ENCODE assay signal across 8 cellular contexts in the genomic region with DNA sequence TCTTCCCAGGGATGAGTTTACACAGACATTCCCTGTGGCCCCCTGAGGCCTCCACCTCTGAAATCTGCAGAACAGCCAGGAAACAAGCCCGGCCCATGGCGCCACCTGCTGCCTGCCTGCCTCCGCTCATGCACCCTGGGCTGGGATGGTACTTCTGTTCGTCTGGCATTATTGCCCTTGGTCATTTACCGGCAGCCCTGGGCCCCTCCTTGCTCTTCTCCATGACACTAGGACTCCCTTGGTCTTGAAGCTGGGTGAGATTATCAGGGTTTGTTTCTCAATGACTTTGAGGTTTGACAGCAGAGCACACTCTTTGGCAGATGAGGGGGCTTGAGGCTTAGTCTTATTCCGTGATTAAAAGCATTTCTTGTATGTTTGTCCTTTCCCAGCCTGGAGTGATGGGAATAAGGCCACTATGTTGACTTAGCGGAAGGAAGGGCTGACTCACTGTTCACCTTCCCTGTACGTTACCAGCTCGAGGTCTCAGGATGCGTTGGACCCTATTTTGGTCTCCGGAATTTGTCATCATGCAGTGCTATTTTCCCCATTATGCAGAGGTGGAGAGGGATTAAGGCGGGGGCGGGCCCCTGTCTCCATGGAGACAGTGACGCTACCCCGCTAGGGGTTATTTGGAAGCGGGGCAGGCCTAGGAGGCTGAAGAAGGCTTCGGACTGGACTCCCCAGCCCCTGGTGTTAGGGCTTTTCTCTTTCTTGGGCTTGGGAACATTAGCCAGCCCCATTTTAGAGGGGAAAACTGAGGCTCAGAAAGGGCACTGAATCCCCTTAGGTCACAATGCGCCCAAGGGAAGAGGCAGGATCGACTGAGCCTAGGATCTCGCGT. TPM values are rescaled to one million over a fixed set of nuclear protein-coding genes. Genes with fewer than 3 reads are reported as not detected.
DNase-seq lines count a peak whose midpoint lies in the region; ATAC-seq and TF ChIP-seq lines count a peak whose summit lies in the region.

No MANE protein-coding gene starts in this region.

- H3K27ac Mint-ChIP-seq in activated CD4-positive, alpha-beta memory T cell treated with anti-CD3 and anti-CD28 coated beads for 36 hours = peak overlapping the region; percentile 94

- WGBS in lung, 2 donors = 2% methylated on average over 21 of the region's 21 CpGs

- peak overlapping the region; percentile 93 to 95 for H3K27ac ChIP-seq in lung (ENCODE audit: low read depth in 1 of 2, low read length in 1 of 2)

- peaks cover 17% of the 10 kb centered on the region for H3K36me3 Mint-ChIP-seq in activated CD4-positive, alpha-beta memory T cell treated with anti-CD3 and anti-CD28 coated beads for 36 hours

- POLR2A ChIA-PET in activated CD4-positive, alpha-beta memory T cell treated with anti-CD3 and anti-CD28 coated beads for 36 hours (lab: Charles Lee) = no interaction called here

- intact Hi-C loops in activated CD4-positive, alpha-beta memory T cell treated with anti-CD3 and anti-CD28 coated beads for 36 hours (cut with micrococcal nuclease) = loop anchor here (1.0 to 5.0 kb wide), 4 partner anchors 46 to 436 kb away; a partner anchor contains a TSS

- H3K27me3 ChIP-seq in lung (ENCODE audit: control insufficient read depth, insufficient read depth) = no peaks in the 10 kb centered on the region

- peak; percentile 41 for ATAC-seq in GM18907 (IDR thresholded peaks at IDR 0.05; ENCODE audit: unreplicated experiment)
- peak; percentile 40 for ATAC-seq in HG03280 (IDR thresholded peaks at IDR 0.05; ENCODE audit: unreplicated experiment)
- peak; percentile 49 for ATAC-seq in lung (ENCODE audit: insufficient read depth, low FRiP score)

- H3K4me1 ChIP-seq in lung (ENCODE audit: control insufficient read depth in 2 of 2, insufficient read depth in 2 of 2, low read length in 2 of 2) = peaks cover 8 to 11% of the 10 kb centered on the region in 2 donors

- no peaks in the 10 kb centered on the region for H3K9me3 ChIP-seq in lung (ENCODE audit: control insufficient read depth in 2 of 2, insufficient read depth in 1 of 2, low read length in 1 of 2)

- CTCF ChIA-PET in activated CD4-positive, alpha-beta memory T cell treated with anti-CD3 and anti-CD28 coated beads for 36 hours (lab: Charles Lee) = interaction anchor here (0.8 to 1.8 kb wide), 9 partner anchors 14 to 745 kb away, joined by 3 to 5 read pairs (median 4); no protein-coding TSS in a partner anchor

- peak; percentile 75 for DNase-seq in AG08396 (ENCODE audit: low spot score)
- peak; percentile 1 for DNase-seq in NCI-H524 treated with DMSO at 0.1 percent for 48 hours (lab: John Stamatoyannopoulos, UW)
- peak; percentile 86 for DNase-seq in activated CD4-positive, alpha-beta memory T cell treated with anti-CD3 and anti-CD28 coated beads for 36 hours
- DNase-seq in effector CD4-positive, alpha-beta T cell = peak; percentile 52
- peak; percentile 77 for DNase-seq in lung (ENCODE audit: low spot score)
- peak in 2 of 3 donors; percentile 19 to 49 for DNase-seq in stimulated activated CD4-positive, alpha-beta T cell treated with anti-CD3 and anti-CD28 coated beads, TNF-alpha, amount 100 ng/mL, for 1 hour (ENCODE audit: low read depth in 3 of 3, low spot score in 1 of 3)

- H3K27me3 Mint-ChIP-seq in activated CD4-positive, alpha-beta memory T cell treated with anti-CD3 and anti-CD28 coated beads for 36 hours = no peaks in the 10 kb centered on the region

- H3K4me3 Mint-ChIP-seq in activated CD4-positive, alpha-beta memory T cell treated with anti-CD3 and anti-CD28 coated beads for 36 hours = peak overlapping the region; percentile 86

- peaks cover 39% of the 10 kb centered on the region for H3K4me1 Mint-ChIP-seq in activated CD4-positive, alpha-beta memory T cell treated with anti-CD3 and anti-CD28 coated beads for 36 hours (ENCODE audit: low read depth)

- no peaks in the 10 kb centered on the region for H3K9me3 Mint-ChIP-seq in activated CD4-positive, alpha-beta memory T cell treated with anti-CD3 and anti-CD28 coated beads for 36 hours

- peak; percentile 40 for TF ChIP-seq CTCF in lung (IDR thresholded peaks at IDR 0.05; ENCODE audit: control extremely low read depth, extremely low read depth)

- H3K4me3 ChIP-seq in lung = peak overlapping the region; percentile 45

- H3K36me3 ChIP-seq in lung (ENCODE audit: control insufficient read depth in 2 of 2, insufficient read depth in 2 of 2, low read length in 2 of 2) = peaks cover 0 to 10% of the 10 kb centered on the region in 2 donors

RNA-seq across cellular contexts. Expression of a gene that starts 0.7 kb away (rescaled TPM):
- total RNA-seq in activated CD4-positive, alpha-beta memory T cell treated with anti-CD3 and anti-CD28 coated beads for 36 hours = 10 to 100 TPM; 26.0 to 27.9 TPM
- total RNA-seq in lung = 10 to 100 TPM; 52.1 to 59.8 TPM
- 10 to 100 TPM; 19.8 to 34.8 TPM for polyA plus RNA-seq in lung

RNA-seq across cellular contexts. Expression of a gene that starts 58.6 kb away (rescaled TPM):
- total RNA-seq in activated CD4-positive, alpha-beta memory T cell treated with anti-CD3 and anti-CD28 coated beads for 36 hours = 10 to 100 TPM; 40.1 to 44.7 TPM
- total RNA-seq in lung = 10 to 100 TPM; 37.8 to 74.2 TPM
- polyA plus RNA-seq in lung = 10 to 100 TPM; 30.8 to 36.3 TPM

Comparison
In these comparisons a context has a peak if more than half of its experiments do, and no peak if none do; other contexts are left out.
1. Peak in every context shown above with its lines: DNase-seq, ATAC-seq, H3K4me3 ChIP-seq and H3K27ac ChIP-seq.
2. DNase-seq: peak in every context shown above with its lines; median percentile 86 in activated CD4-positive, alpha-beta memory T cell treated with anti-CD3 and anti-CD28 coated beads for 36 hours; 77 in lung; 75 in AG08396; 52 in effector CD4-positive, alpha-beta T cell; 34 in stimulated activated CD4-positive, alpha-beta T cell treated with anti-CD3 and anti-CD28 coated beads, TNF-alpha, amount 100 ng/mL, for 1 hour; 1 in NCI-H524 treated with DMSO at 0.1 percent for 48 hours.